ENCODE assay signal across 31 cellular contexts in genomic region chr5:122051569-122051968, GRCh38.
"Had no signal": no experiment of that assay in that cellular context is flagged by ENCODE, and none has a peak within 500 bp of the region (broad histone marks: within the 10 kb centered on the region; RNA-seq: fewer than 3 reads in every experiment).

No MANE protein-coding gene starts in this region.

- FAIRE-seq: astrocyte, bronchial epithelial cell had no signal

- H3K4me3 ChIP-seq: adrenal gland, ascending aorta, body of pancreas, breast epithelium, cardiac muscle cell had no signal

- DNase-seq: activated effector memory CD4-positive, alpha-beta T cell treated with anti-CD3 and anti-CD28 coated beads, Interleukin-2, amount 50 U/mL, for 16 hours; activated effector memory CD4-positive, alpha-beta T cell treated with Interleukin-2 at 50 U/mL for 16 hours; activated gamma-delta T cell; activated gamma-delta T cell treated with Interleukin-2 at 50 U/mL for 16 hours; activated naive CD4-positive, alpha-beta T cell; activated naive CD4-positive, alpha-beta T cell treated with anti-CD3 and anti-CD28 coated beads for 36 hours; activated naive CD4-positive, alpha-beta T cell treated with anti-CD3 and anti-CD28 coated beads, Interleukin-2, amount 10 ng/mL, durations not matched to agents 7 days and 5 days; activated naive CD4-positive, alpha-beta T cell treated with anti-CD3 and anti-CD28 coated beads, Interleukin-2, amount 50 U/mL, for 16 hours; activated naive CD4-positive, alpha-beta T cell treated with Interleukin-2 at 50 U/mL for 16 hours; activated naive CD8-positive, alpha-beta T cell treated with anti-CD3 and anti-CD28 coated beads for 36 hours; activated naive CD8-positive, alpha-beta T cell treated with anti-CD3 and anti-CD28 coated beads, Interleukin-2, amount 10 ng/mL, durations not matched to agents 7 days and 5 days; activated naive CD8-positive, alpha-beta T cell treated with anti-CD3 and anti-CD28 coated beads, Interleukin-2, amount 50 U/mL, for 24 hours; activated T-cell treated with anti-CD3 and anti-CD28 coated beads, Interleukin-2, amount 50 U/mL, for 24 hours; activated T-cell treated with anti-CD3 and anti-CD28 coated beads, Interleukin-2, amount 50 U/mL, for 4 hours; activated T-cell treated with anti-CD3 and anti-CD28 coated beads, Interleukin-2, amount 50 U/mL, for 48 hours; activated T-cell treated with anti-CD3 and anti-CD28 coated beads, Interleukin-2, amount 50 U/mL, for 72 hours; adrenal gland; amniotic stem cell; amygdala; anterior cingulate cortex; aorta; body of pancreas; brain microvascular endothelial cell; caudate nucleus; central memory CD4-positive, alpha-beta T cell; cerebellar nuclear complex had no signal

- H3K27ac ChIP-seq: adrenal gland, ascending aorta, body of pancreas, brain microvascular endothelial cell, breast epithelium, cardiac muscle cell had no signal

- H3K9me3 ChIP-seq: adrenal gland, ascending aorta, body of pancreas, breast epithelium had no signal

- H3K36me3 ChIP-seq: adrenal gland, ascending aorta, brain microvascular endothelial cell, breast epithelium, cardiac muscle cell had no signal

- H3K4me1 ChIP-seq: adrenal gland, ascending aorta, body of pancreas, breast epithelium had no signal
